Comparison of ENCODE assay signal across 1 cellular context in genomic region chr7:151396328-151396970, GRCh38.
TF ChIP-seq lines count a peak whose summit lies in the region.

No MANE protein-coding gene starts in this region.

TF ChIP-seq in H1, 55 proteins besides CTCF, POLR2A, EP300 and RAD21:
- TF ChIP-seq EZH2 (IDR thresholded peaks at IDR 0.05; ENCODE audit: low read depth, low read length, severe bottlenecking) (no peak), GTF2F1 (IDR thresholded peaks at IDR 0.05; ENCODE audit: borderline replicate concordance, low read depth, low read length) (no peak), KDM4A (IDR thresholded peaks at IDR 0.05; ENCODE audit: low read depth, low read length, severe bottlenecking) (no peak), ATF2 (IDR thresholded peaks at IDR 0.05; ENCODE audit: low read length) (no peak), JUN (IDR thresholded peaks at IDR 0.05; ENCODE audit: low read depth, low read length) (no peak), SIX5 (IDR thresholded peaks at IDR 0.05; ENCODE audit: low read depth, low read length) (no peak), NRF1 (IDR thresholded peaks at IDR 0.05; ENCODE audit: low read depth, low read length) (no peak), PHF8 (conservative IDR thresholded peaks at IDR 0.05; ENCODE audit: low read depth, low read length) (no peak), MAX (IDR thresholded peaks at IDR 0.05) (no peak), CHD7 (IDR thresholded peaks at IDR 0.05; ENCODE audit: insufficient replicate concordance, low read length) (no peak), TCF12 (IDR thresholded peaks at IDR 0.05; ENCODE audit: low read depth, low read length) (no peak), SIN3A (conservative IDR thresholded peaks at IDR 0.05 in 1 of 2, IDR thresholded peaks at IDR 0.05 in 1 of 2; ENCODE audit: low read depth in 1 of 2, low read length in 2 of 2) (no peak), E2F6 (IDR thresholded peaks at IDR 0.05) (no peak), CHD1 (IDR thresholded peaks at IDR 0.05; ENCODE audit: low read depth, low read length) (no peak), HDAC6 (IDR thresholded peaks at IDR 0.05; ENCODE audit: low read depth, low read length) (no peak), BACH1 (IDR thresholded peaks at IDR 0.05; ENCODE audit: low read length) (no peak), TAF7 (optimal IDR thresholded peaks at IDR 0.05; ENCODE audit: borderline replicate concordance, low read depth, low read length) (no peak), RFX5 (IDR thresholded peaks at IDR 0.05; ENCODE audit: borderline replicate concordance, low read depth, low read length) (no peak), KDM1A (IDR thresholded peaks at IDR 0.05; ENCODE audit: borderline replicate concordance, low read length) (no peak), CHD2 (IDR thresholded peaks at IDR 0.05; ENCODE audit: low read length) (no peak)
